Comparison of ENCODE assay signal across 8 cellular contexts in genomic region chr18:50281295-50281971, GRCh38. TPM values are rescaled to one million over a fixed set of nuclear protein-coding genes. Genes with fewer than 3 reads are reported as not detected.
A peak's percentile ranks its signal among the peaks of the same experiment; 100 is the strongest.
DNase-seq lines count a peak whose midpoint lies in the region; ATAC-seq, FAIRE-seq and TF ChIP-seq lines count a peak whose summit lies in the region.

Gene MBD1 (minus strand): TSS chr18:50281523. CDS start chr18:50279992, 1,531 bp downstream.

- DNase-seq in NCI-H187 treated with DMSO at 0.1 percent for 48 hours (lab: John Stamatoyannopoulos, UW) (peak; percentile 69), anterior cingulate cortex (lab: John Stamatoyannopoulos, UW) (peak; percentile 90 to 100 (median 98)), left ventricle myocardium superior (peak; percentile 98), psoas muscle (peak; percentile 97 to 99), urothelium cell line (ENCODE audit: low spot score) (peak; percentile 95)

- FAIRE-seq in urothelium cell line (lab: Jason Lieb, UNC): peak; percentile 67

- H3K36me3 ChIP-seq in psoas muscle (ENCODE audit: insufficient read depth in 1 of 2, low read depth in 1 of 2): peaks cover 7 to 76% of the 10 kb centered on the region in 2 donors

- H3K27ac ChIP-seq in psoas muscle: peak within 1 kb of the TSS; percentile 94

- H3K4me3 ChIP-seq in psoas muscle: peak within 1 kb of the TSS; percentile 94

- ATAC-seq in GM18499 (IDR thresholded peaks at IDR 0.05; ENCODE audit: insufficient read depth, unreplicated experiment) (peak; percentile 86), HG02943 (IDR thresholded peaks at IDR 0.05; ENCODE audit: low read depth, unreplicated experiment) (peak; percentile 85), left ventricle myocardium superior (peak; percentile 95), psoas muscle (peak; percentile 94 to 95 (median 95))

- no peaks in the 10 kb centered on the region for H3K9me3 ChIP-seq in psoas muscle

- no peaks in the 10 kb centered on the region for H3K27me3 ChIP-seq in psoas muscle (ENCODE audit: insufficient read depth in 3 of 3, low read length in 2 of 3)

- peak; percentile 32 for TF ChIP-seq CTCF in psoas muscle (IDR thresholded peaks at IDR 0.05)

- peaks cover 20% of the 10 kb centered on the region for H3K4me1 ChIP-seq in psoas muscle

- intact Hi-C loops in T-helper 2 cell treated with Interferon-gamma antibody and Interleukin-4, amounts not matched to agents 100 ng/mL and 5 ng/mL, for 36 hours (cut with micrococcal nuclease): loop anchor here (1.0 to 10.0 kb wide), 8 partner anchors 15 to 1447 kb away; partner anchors contain the start of genes ACAA2, CFAP53, RPL17 and SKA1
- intact Hi-C loops in left ventricle myocardium superior (cut with micrococcal nuclease) (no loop called here), psoas muscle (cut with DNase I) (loop anchor here in 1 of 2 donors (10.0 kb wide), 1 partner anchor 913 kb away; the partner anchor contains the start of gene MEX3C)

- WGBS in psoas muscle, 3 donors: 0 to 1% (median 0%) methylated on average over 48 to 63 of the region's 63 CpGs

RNA-seq across cellular contexts. Expression of gene MBD1, which starts in this region (rescaled TPM):
- 95.6 and 104 TPM in 2 replicates for total RNA-seq in T-helper 2 cell treated with Interferon-gamma antibody and Interleukin-4, amounts not matched to agents 100 ng/mL and 5 ng/mL, for 36 hours
- total RNA-seq in left ventricle myocardium superior (58.5 TPM), psoas muscle (10 to 100 TPM; 47.3 to 67.2 (median 51.5) TPM)
- 10 to 100 TPM; 33.5 to 97.6 (median 52.6) TPM for polyA plus RNA-seq in psoas muscle

Comparison
In these comparisons a context has a peak if more than half of its experiments do, and no peak if none do; other contexts are left out.
1. Peak in every context shown above with its lines: DNase-seq, ATAC-seq, H3K4me3 ChIP-seq and H3K27ac ChIP-seq.